ENCODE assay signal across 8 cellular contexts in the genomic region with DNA sequence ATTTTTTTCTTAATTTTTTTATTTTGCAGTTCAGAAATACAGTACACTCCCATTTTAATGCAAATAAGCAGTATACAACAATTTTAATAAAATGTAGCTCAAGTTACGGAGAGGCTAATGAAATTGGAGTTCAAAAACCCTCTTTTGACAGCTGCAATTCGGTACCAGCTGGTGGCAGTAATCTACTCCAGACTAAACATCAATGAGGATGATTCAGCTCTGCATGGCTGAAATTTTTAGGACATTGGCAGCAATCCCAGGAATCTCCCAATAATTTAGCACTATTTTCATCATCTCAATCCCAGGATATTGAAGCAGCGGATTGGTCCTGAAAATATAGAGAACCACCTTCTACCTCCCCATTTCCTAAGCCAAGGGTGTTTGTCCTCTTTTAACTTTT.
DNase-seq lines count a peak whose midpoint lies in the region; ATAC-seq and TF ChIP-seq lines count a peak whose summit lies in the region.

No MANE protein-coding gene starts in this region.

- H3K4me1 ChIP-seq in iPS-20b (ENCODE audit: insufficient read depth, low read length): peaks cover 15% of the 10 kb centered on the region; the same call in 1 of the 2 replicates

- H3K9ac ChIP-seq in iPS-20b (ENCODE audit: low read depth, low read length): peak overlapping the region; percentile 34; the same call in 1 of the 2 replicates

- DNase-seq in AG09319 (ENCODE audit: extremely low read depth, low read depth) (peak; percentile 42), NCI-H1092 treated with DMSO at 0.1 percent for 48 hours (lab: John Stamatoyannopoulos, UW) (peak; percentile 68), amniotic stem cell (lab: John Stamatoyannopoulos, UW) (peak; percentile 12), 8988T (no peak), NCI-H187 (lab: John Stamatoyannopoulos, UW) (no peak), H7 (no peak)

- no peaks in the 10 kb centered on the region for H3K9me3 ChIP-seq in iPS-20b (ENCODE audit: insufficient read depth, low read depth, low read length)

- H3K36me3 ChIP-seq in iPS-20b (ENCODE audit: insufficient read depth, low read depth, low read length) (no peaks in the 10 kb centered on the region), H7 (replicated peaks; ENCODE audit: control insufficient read depth, insufficient read depth, low read length) (no peaks in the 10 kb centered on the region)

- H3K4me3 ChIP-seq in iPS-20b (ENCODE audit: low read length) (no peak overlapping the region), H7 (ENCODE audit: insufficient read depth, low read depth, low read length) (no peak overlapping the region)

- no peak for ATAC-seq in GM21447 (IDR thresholded peaks at IDR 0.05; ENCODE audit: unreplicated experiment)

- H3K27ac ChIP-seq in iPS-20b (ENCODE audit: low read length): no peak overlapping the region

- H3K27me3 ChIP-seq in iPS-20b (ENCODE audit: insufficient read depth, low read length) (no peaks in the 10 kb centered on the region), H7 (ENCODE audit: control insufficient read depth, insufficient read depth, low read length) (no peaks in the 10 kb centered on the region)

- TF ChIP-seq CTCF in AG09319 (IDR thresholded peaks at IDR 0.05; ENCODE audit: low read depth, low read length): peak; percentile 43

Comparison
In these comparisons a context has a peak if more than half of its experiments do, and no peak if none do; other contexts are left out.
1. DNase-seq: peak in AG09319 (single experiment), NCI-H1092 treated with DMSO at 0.1 percent for 48 hours (single experiment) and amniotic stem cell (single experiment); none in 8988T (single experiment), NCI-H187 (0 of 2) and H7 (single experiment).